In genomic region chr9:129459550-129460322, GRCh38 we compare ENCODE assay signal across 7 cellular contexts.
DNase-seq lines count a peak whose midpoint lies in the region; ATAC-seq and TF ChIP-seq lines count a peak whose summit lies in the region.

No MANE protein-coding gene starts in this region.

- peak; percentile 45 for DNase-seq in NCI-H1694 (lab: John Stamatoyannopoulos, UW)
- peak in 1 of 3 donors; percentile 72 for DNase-seq in right lobe of liver
- DNase-seq in suprapubic skin (ENCODE audit: low spot score in 2 of 2), result no peak
- no peak for DNase-seq in SW480 (ENCODE audit: low spot score)
- DNase-seq in NCI-H2107 treated with DMSO at 0.1 percent for 48 hours (lab: John Stamatoyannopoulos, UW; ENCODE audit: unreplicated experiment), result no peak

- ATAC-seq in right lobe of liver (peak; percentile 16 to 43 (median 22)), HG02678 (IDR thresholded peaks at IDR 0.05; ENCODE audit: unreplicated experiment) (no peak)

- intact Hi-C loops in right lobe of liver (cut with DNase I), result no loop called here

- H3K9me3 ChIP-seq in right lobe of liver, result no peaks in the 10 kb centered on the region
- no peaks in the 10 kb centered on the region for H3K9me3 ChIP-seq in suprapubic skin

- H3K27ac ChIP-seq in right lobe of liver (peak overlapping the region in 2 of 3 donors; percentile 38 to 87), suprapubic skin (peak overlapping the region; percentile 74)

- no peaks in the 10 kb centered on the region for H3K36me3 ChIP-seq in right lobe of liver
- no peaks in the 10 kb centered on the region for H3K36me3 ChIP-seq in suprapubic skin

- TF ChIP-seq POLR2A in right lobe of liver (IDR thresholded peaks at IDR 0.05) (no peak), suprapubic skin (IDR thresholded peaks at IDR 0.05) (no peak)

- no peaks in the 10 kb centered on the region for H3K27me3 Mint-ChIP-seq in activated naive CD8-positive, alpha-beta T cell

- no peaks in the 10 kb centered on the region for H3K36me3 Mint-ChIP-seq in activated naive CD8-positive, alpha-beta T cell

- H3K27ac Mint-ChIP-seq in activated naive CD8-positive, alpha-beta T cell, result peak overlapping the region; percentile 28

- WGBS in right lobe of liver (ENCODE audit: insufficient coverage, low coverage, low lambda C conversion rate, missing lambda C conversion rate), result 0% methylated on average over 3 of the region's 29 CpGs
- WGBS in suprapubic skin, result 8% methylated on average over 14 of the region's 29 CpGs

- H3K4me3 ChIP-seq in right lobe of liver (peak overlapping the region in 1 of 3 donors; percentile 27), suprapubic skin (peak overlapping the region; percentile 52)

- H3K4me1 Mint-ChIP-seq in activated naive CD8-positive, alpha-beta T cell (ENCODE audit: low read depth), result peaks cover 41% of the 10 kb centered on the region

- no peak for TF ChIP-seq EP300 in suprapubic skin (IDR thresholded peaks at IDR 0.05)

- TF ChIP-seq CTCF in right lobe of liver (IDR thresholded peaks at IDR 0.05) (no peak), suprapubic skin (IDR thresholded peaks at IDR 0.05) (no peak)

- H3K27me3 ChIP-seq in right lobe of liver (no peaks in the 10 kb centered on the region), suprapubic skin (no peaks in the 10 kb centered on the region)

- no peaks in the 10 kb centered on the region for H3K9me3 Mint-ChIP-seq in activated naive CD8-positive, alpha-beta T cell (ENCODE audit: low read depth)

- peaks cover 3 to 32% (median 19%) of the 10 kb centered on the region in 4 donors for H3K4me1 ChIP-seq in right lobe of liver
- H3K4me1 ChIP-seq in suprapubic skin, result peaks cover 46% of the 10 kb centered on the region

- H3K4me3 Mint-ChIP-seq in activated naive CD8-positive, alpha-beta T cell, result no peak overlapping the region
